Comparison of ENCODE assay signal across 8 cellular contexts in genomic region chr16:30367349-30368009, GRCh38. TPM values are rescaled to one million over a fixed set of nuclear protein-coding genes. Genes with fewer than 3 reads are reported as not detected.
A peak's percentile ranks its signal among the peaks of the same experiment; 100 is the strongest.
DNase-seq lines count a peak whose midpoint lies in the region; ATAC-seq and TF ChIP-seq lines count a peak whose summit lies in the region.
"Had no signal": no experiment of that assay in that cellular context is flagged by ENCODE, and none has a peak within 500 bp of the region (broad histone marks: within the 10 kb centered on the region; RNA-seq: fewer than 3 reads in every experiment).

No MANE protein-coding gene starts in this region.

- peaks cover 0 to 3% of the 10 kb centered on the region in 2 donors for H3K27me3 Mint-ChIP-seq in natural killer cell (ENCODE audit: low read depth in 2 of 2)

- in situ Hi-C loops in astrocyte of the spinal cord (cut with HindIII; ENCODE audit: low sequenced_read_pairs) = no loop called here

- peaks cover 63 to 65% of the 10 kb centered on the region in 2 donors for H3K4me1 Mint-ChIP-seq in natural killer cell

- intact Hi-C loops in natural killer cell (cut with micrococcal nuclease) = no loop called here
- intact Hi-C loops in head of caudate nucleus (cut with DNase I) = no loop called here

- no peak for ATAC-seq in natural killer cell

- no peak for DNase-seq in GM12865 (ENCODE audit: low read depth)
- no peak for DNase-seq in astrocyte of the spinal cord (ENCODE audit: low read depth, low spot score)
- DNase-seq in natural killer cell = no peak
- DNase-seq in head of caudate nucleus = no peak
- no peak for DNase-seq in AML-193 (lab: John Stamatoyannopoulos, UW)
- DNase-seq in NCI-H510A (lab: John Stamatoyannopoulos, UW) = no peak

- peak overlapping the region; percentile 80 to 88 for H3K27ac Mint-ChIP-seq in natural killer cell

- peak overlapping the region; percentile 92 for H3K4me3 ChIP-seq in GM12865 (ENCODE audit: low read depth, low read length)
- peak overlapping the region; percentile 84 for H3K4me3 ChIP-seq in astrocyte of the spinal cord (ENCODE audit: low read depth, low read length)

- H3K9me3 Mint-ChIP-seq in natural killer cell = no peaks in the 10 kb centered on the region

- H3K36me3 Mint-ChIP-seq in natural killer cell = peaks cover 11% of the 10 kb centered on the region

- H3K4me3 Mint-ChIP-seq in natural killer cell = peak overlapping the region; percentile 93

- TF ChIP-seq CTCF in GM12865 (IDR thresholded peaks at IDR 0.05; ENCODE audit: insufficient read depth, low read depth, low read length, missing control alignments) = no peak
- no peak for TF ChIP-seq CTCF in astrocyte of the spinal cord (IDR thresholded peaks at IDR 0.05; ENCODE audit: low read depth, low read length)
- no peak for TF ChIP-seq CTCF in natural killer cell (IDR thresholded peaks at IDR 0.05)

RNA-seq across cellular contexts. Expression of gene TBC1D10B, which starts 2.8 kb away (rescaled TPM):
- 10 to 100 TPM; 43.0 to 55.3 (median 50.2) TPM for total RNA-seq in natural killer cell

RNA-seq across cellular contexts. Expression of gene MYL11, which starts 7.1 kb away (rescaled TPM):
- 1 to 10 TPM; 2.9 to 8.0 (median 7.2) TPM for total RNA-seq in natural killer cell
- total RNA-seq: lung microvascular endothelial cell, RPMI7951 had no signal

RNA-seq across cellular contexts. Expression of gene CD2BP2, which starts 12.4 kb away (rescaled TPM):
- 100 to 1,000 TPM in 1 of 3 donors, 10 to 100 TPM in 2; 79.5 to 104 (median 87.7) TPM for total RNA-seq in natural killer cell

RNA-seq across cellular contexts. Expression of gene SEPTIN1, which starts 14.9 kb away (rescaled TPM):
- total RNA-seq in natural killer cell = 100 to 1,000 TPM; 196 to 210 (median 205) TPM
- total RNA-seq: RPMI7951 had no signal

RNA-seq across cellular contexts. Expression of gene ZNF48, which starts 27.7 kb away (rescaled TPM):
- total RNA-seq in natural killer cell = 1 to 10 TPM; 5.5 to 7.4 (median 7.1) TPM
